ENCODE assay signal across 9 cellular contexts in the genomic region with DNA sequence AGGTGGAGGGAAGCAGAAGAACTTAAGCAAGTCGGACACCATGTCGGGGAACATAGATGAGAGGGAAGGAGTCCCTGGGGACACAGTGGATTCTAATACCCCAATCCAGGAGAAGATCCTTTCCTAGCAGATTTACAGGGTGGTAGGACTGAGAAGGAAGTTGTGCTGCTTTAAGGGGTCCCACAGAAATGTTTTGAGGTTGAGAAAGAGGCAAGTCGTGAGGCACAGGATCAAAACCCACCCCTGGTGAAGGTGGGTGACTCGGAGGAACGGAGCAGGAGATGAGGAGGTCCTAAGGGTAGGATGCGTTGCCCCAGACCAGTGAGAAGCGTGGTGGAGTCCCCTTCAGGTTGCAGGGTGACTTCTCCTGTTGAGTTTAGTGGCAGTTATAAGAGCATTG. TPM values are rescaled to one million over a fixed set of nuclear protein-coding genes. Genes with fewer than 3 reads are reported as not detected.
"Had no signal": no experiment of that assay in that cellular context is flagged by ENCODE, and none has a peak within 500 bp of the region (broad histone marks: within the 10 kb centered on the region; RNA-seq: fewer than 3 reads in every experiment).

No MANE protein-coding gene starts in this region.

- H3K27ac Mint-ChIP-seq: HFFc6, IgD-negative memory B cell had no signal

- H3K27ac ChIP-seq: GM23248, HL-60 had no signal

- H3K36me3 Mint-ChIP-seq: IgD-negative memory B cell had no signal

- DNase-seq: GM23248, GOT3, H7, HFFc6 had no signal

- H3K4me3 ChIP-seq: GM23248, HAP-1 had no signal

- H3K4me3 Mint-ChIP-seq: HFFc6, IgD-negative memory B cell had no signal

- H3K4me1 Mint-ChIP-seq: IgD-negative memory B cell had no signal

- H3K4me1 ChIP-seq: HAP-1 had no signal

- H3K9me3 ChIP-seq: HAP-1 had no signal

- H3K9me3 Mint-ChIP-seq: IgD-negative memory B cell had no signal

- H3K36me3 ChIP-seq: HAP-1 had no signal

RNA-seq across cellular contexts. Expression of gene DCDC2C, which starts 32.7 kb away (rescaled TPM):
- total RNA-seq: GM23248, H4, H7, HepG2, HFFc6 had no signal
- polyA plus RNA-seq: GM23248, HepG2, IgD-negative memory B cell had no signal
